Comparison of ENCODE assay signal across 9 cellular contexts in genomic region chr12:7142057-7142644, GRCh38. TPM values are rescaled to one million over a fixed set of nuclear protein-coding genes. Genes with fewer than 3 reads are reported as not detected.
DNase-seq lines count a peak whose midpoint lies in the region; ATAC-seq and TF ChIP-seq lines count a peak whose summit lies in the region.
"Had no signal": no experiment of that assay in that cellular context is flagged by ENCODE, and none has a peak within 500 bp of the region (broad histone marks: within the 10 kb centered on the region; RNA-seq: fewer than 3 reads in every experiment).

No MANE protein-coding gene starts in this region.

- H3K27me3 ChIP-seq in HCT116 (ENCODE audit: insufficient read depth, low read length) = no peaks in the 10 kb centered on the region
- H3K27me3 ChIP-seq in PC-9 (ENCODE audit: insufficient read depth, low read depth) = no peaks in the 10 kb centered on the region
- H3K27me3 ChIP-seq in gastroesophageal sphincter = no peaks in the 10 kb centered on the region
- no peaks in the 10 kb centered on the region for H3K27me3 ChIP-seq in prostate gland (replicated peaks; ENCODE audit: insufficient read depth)

- H3K4me2 ChIP-seq in HCT116 (ENCODE audit: low read length) (no peak overlapping the region), PC-9 (no peak overlapping the region)

- H3K36me3 ChIP-seq in HCT116 (ENCODE audit: control insufficient read depth in 1 of 2, insufficient read depth in 2 of 2, low read length in 2 of 2) (peaks cover 0 to 19% of the 10 kb centered on the region in 2 experiments; a peak in 3 of 4 replicates), PC-9 (ENCODE audit: low read depth) (peaks cover 4% of the 10 kb centered on the region; the same call in 1 of the 2 replicates), gastroesophageal sphincter (peaks cover 0 to 70% of the 10 kb centered on the region in 2 donors), prostate gland (no peaks in the 10 kb centered on the region)

- peak; percentile 59 for TF ChIP-seq RAD21 in HCT116 (IDR thresholded peaks at IDR 0.05; ENCODE audit: low read depth)

- H4K20me1 ChIP-seq in HCT116 (ENCODE audit: insufficient read depth) (no peaks in the 10 kb centered on the region), PC-9 (ENCODE audit: insufficient read depth) (no peaks in the 10 kb centered on the region; the same call in 1 of the 2 replicates)

- H3K9me3 ChIP-seq in HCT116 (ENCODE audit: control insufficient read depth in 1 of 2, insufficient read depth in 1 of 2, low read depth in 1 of 2, low read length in 2 of 2) (no peaks in the 10 kb centered on the region), PC-9 (ENCODE audit: insufficient read depth, low read depth) (no peaks in the 10 kb centered on the region), gastroesophageal sphincter (no peaks in the 10 kb centered on the region), prostate gland (no peaks in the 10 kb centered on the region)

- no peak overlapping the region for H3K27ac Mint-ChIP-seq in activated T-cell treated with anti-CD3 and anti-CD28 coated beads, Interleukin-2, amount 50 U/mL, for 72 hours

- intact Hi-C loops in HCT116 (cut with micrococcal nuclease) (loop anchor here (1.0 to 2.0 kb wide), 3 partner anchors 46 to 497 kb away; no protein-coding TSS in a partner anchor), PC-9 (cut with micrococcal nuclease; ENCODE audit: unreplicated experiment) (loop anchor here (1.0 to 2.0 kb wide), 3 partner anchors 46 to 497 kb away; partner anchors contain the start of gene C12orf57), prostate gland (cut with DNase I) (no loop called here)

- CTCF ChIA-PET in HCT116 (lab: Charles Lee) (interaction anchor here (0.6 to 1.0 kb wide), 2 partner anchors 44 to 47 kb away, joined by 3 to 4 read pairs; partner anchors contain the start of gene PEX5), PC-9 (lab: Charles Lee) (interaction anchor here (0.6 to 2.7 kb wide), 5 partner anchors 10 to 1878 kb away, joined by 3 to 11 read pairs (median 4); no protein-coding TSS in a partner anchor)

- peak; percentile 62 for DNase-seq in CD1c-positive myeloid dendritic cell (ENCODE audit: extremely low spot score)
- DNase-seq in HCT116 (ENCODE audit: low read depth, low spot score) = no peak
- DNase-seq in PC-9 = peak; percentile 52 to 61
- DNase-seq in activated T-cell treated with anti-CD3 and anti-CD28 coated beads, Interleukin-2, amount 50 U/mL, for 72 hours = peak; percentile 50 to 59
- DNase-seq in prostate gland (ENCODE audit: low spot score) = no peak

- no peaks in the 10 kb centered on the region; the same call in 1 of the 2 replicates for H3F3A ChIP-seq in PC-9 (ENCODE audit: insufficient read depth, low read depth)

- H3K4me1 ChIP-seq in HCT116 (ENCODE audit: control insufficient read depth in 1 of 2, insufficient read depth in 2 of 2, low read length in 2 of 2) (no peaks in the 10 kb centered on the region), PC-9 (replicated peaks; ENCODE audit: insufficient read depth) (no peaks in the 10 kb centered on the region), gastroesophageal sphincter (peaks cover 0 to 8% (median 0%) of the 10 kb centered on the region in 3 donors), prostate gland (replicated peaks) (no peaks in the 10 kb centered on the region)

- H3K4me3 ChIP-seq in HCT116 (replicated peaks in 1 of 2; ENCODE audit: low read depth in 1 of 2, low read length in 2 of 2) (no peak overlapping the region), PC-9 (no peak overlapping the region), gastroesophageal sphincter (no peak overlapping the region), prostate gland (no peak overlapping the region)

- H3K4me1 Mint-ChIP-seq in activated T-cell treated with anti-CD3 and anti-CD28 coated beads, Interleukin-2, amount 50 U/mL, for 72 hours (ENCODE audit: low read depth) = no peaks in the 10 kb centered on the region

- no peak overlapping the region for H3K27ac ChIP-seq in HCT116 (ENCODE audit: low read depth, low read length)
- no peak overlapping the region for H3K27ac ChIP-seq in PC-9
- H3K27ac ChIP-seq in gastroesophageal sphincter = no peak overlapping the region
- no peak overlapping the region for H3K27ac ChIP-seq in prostate gland

- BruUV-seq in HCT116 (replicated peaks; lab: Mats Ljungman, UMichigan) (no TSS peak), PC-9 (replicated peaks; lab: Mats Ljungman, UMichigan) (no TSS peak)

- no peak overlapping the region for H3K9ac ChIP-seq in HCT116 (ENCODE audit: low read length)

- H3K9me2 ChIP-seq in HCT116 (ENCODE audit: insufficient read depth) = no peaks in the 10 kb centered on the region
- no peaks in the 10 kb centered on the region for H3K9me2 ChIP-seq in PC-9 (ENCODE audit: insufficient read depth)

- TF ChIP-seq EP300 in gastroesophageal sphincter (IDR thresholded peaks at IDR 0.05) = no peak

- TF ChIP-seq POLR2A in HCT116 (IDR thresholded peaks at IDR 0.05; ENCODE audit: borderline replicate concordance, extremely low read depth, insufficient read depth, insufficient read length) (no peak), gastroesophageal sphincter (IDR thresholded peaks at IDR 0.05) (no peak), prostate gland (IDR thresholded peaks at IDR 0.05) (no peak)

- POLR2A ChIA-PET in HCT116 (lab: Charles Lee) = no interaction called here
- POLR2A ChIA-PET in PC-9 (lab: Charles Lee; ENCODE audit: unreplicated experiment) = interaction anchor here (0.5 to 0.6 kb wide), 3 partner anchors 13 to 264 kb away, joined by 3 to 32 read pairs (median 7); no protein-coding TSS in a partner anchor

- H3K36me3 Mint-ChIP-seq in activated T-cell treated with anti-CD3 and anti-CD28 coated beads, Interleukin-2, amount 50 U/mL, for 72 hours (ENCODE audit: insufficient read depth in 2 of 2) = peaks cover 4 to 15% of the 10 kb centered on the region in 2 donors

- H3K79me2 ChIP-seq in HCT116 (ENCODE audit: insufficient read depth, low read length) (no peaks in the 10 kb centered on the region), PC-9 (ENCODE audit: low read depth) (no peaks in the 10 kb centered on the region)

- H3K27me3 Mint-ChIP-seq in activated T-cell treated with anti-CD3 and anti-CD28 coated beads, Interleukin-2, amount 50 U/mL, for 72 hours (ENCODE audit: low read depth) = no peaks in the 10 kb centered on the region

- H2AFZ ChIP-seq in HCT116 (ENCODE audit: low read depth, low read length, poor library complexity, severe bottlenecking) = no peak overlapping the region
- no peak overlapping the region for H2AFZ ChIP-seq in PC-9

- TF ChIP-seq CTCF in HCT116 (IDR thresholded peaks at IDR 0.05 in 2 of 3, conservative IDR thresholded peaks at IDR 0.05 in 1 of 3; ENCODE audit: borderline replicate concordance in 1 of 3, insufficient read depth in 1 of 3, low read depth in 2 of 3, low read length in 2 of 3) = peak; percentile 68 to 91 (median 86); a peak in 5 of 6 replicates
- TF ChIP-seq CTCF in PC-9 (conservative IDR thresholded peaks at IDR 0.05) = peak; percentile 91
- TF ChIP-seq CTCF in gastroesophageal sphincter (IDR thresholded peaks at IDR 0.05) = peak in 3 of 4 experiments; percentile 39 to 58 (median 49)
- peak; percentile 18 to 60 (median 44) for TF ChIP-seq CTCF in prostate gland (IDR thresholded peaks at IDR 0.05)

- 61 to 64% methylated on average over 3 to 5 of the region's 5 CpGs for WGBS in gastroesophageal sphincter (ENCODE audit: low coverage in 1 of 2), 2 donors
- 74% methylated on average over 5 of the region's 5 CpGs for WGBS in prostate gland

- H3K9me3 Mint-ChIP-seq in activated T-cell treated with anti-CD3 and anti-CD28 coated beads, Interleukin-2, amount 50 U/mL, for 72 hours = no peaks in the 10 kb centered on the region

- H3K4me3 Mint-ChIP-seq in activated T-cell treated with anti-CD3 and anti-CD28 coated beads, Interleukin-2, amount 50 U/mL, for 72 hours = no peak overlapping the region

- RAD21 ChIA-PET in HCT116 (lab: Charles Lee; ENCODE audit: low non-redundant PET in 1 of 2, low total read pairs in 2 of 2, uncharacterized antibody in 2 of 2, unreplicated experiment in 2 of 2) = no interaction called here

- ATAC-seq in HCT116 (peak; percentile 93), gastroesophageal sphincter (peak; percentile 59), HG02610 (IDR thresholded peaks at IDR 0.05; ENCODE audit: unreplicated experiment) (no peak), HG03565 (IDR thresholded peaks at IDR 0.05; ENCODE audit: unreplicated experiment) (no peak)
- ATAC-seq in activated T-cell treated with anti-CD3 and anti-CD28 coated beads, Interleukin-2, amount 50 U/mL, for 72 hours (replicated peaks in 1 of 2) = peak; percentile 68 to 72

TF ChIP-seq in HCT116, 20 proteins besides CTCF, POLR2A, EP300 and RAD21 (continues in another document):
- no peak for TF ChIP-seq FOSL1 (IDR thresholded peaks at IDR 0.05; ENCODE audit: low read depth)
- TF ChIP-seq ZNF274 (IDR thresholded peaks at IDR 0.05; ENCODE audit: low read depth, low read length) = no peak
- no peak for TF ChIP-seq SRF (IDR thresholded peaks at IDR 0.05; ENCODE audit: low read depth)
- no peak for TF ChIP-seq CEBPB (IDR thresholded peaks at IDR 0.05; ENCODE audit: low read depth)

RNA-seq across cellular contexts. Expression of gene CLSTN3, which starts 12.0 kb away (rescaled TPM):
- total RNA-seq in HCT116 (2021; ENCODE audit: unreplicated experiment) (23.0 TPM), PC-9 (2021) (111 and 153 TPM in 2 replicates), gastroesophageal sphincter (10 to 100 TPM; 13.9 to 34.3 (median 17.4) TPM), prostate gland (10 to 100 TPM in 1 of 2 donors, 1 to 10 TPM in 1; 7.7 to 45.7 TPM)
- polyA plus RNA-seq in HCT116 (2012) = 24.2 and 27.6 TPM in 2 replicates
- 10 to 100 TPM; 56.1 to 59.2 TPM for total RNA-seq in activated T-cell treated with anti-CD3 and anti-CD28 coated beads, Interleukin-2, amount 50 U/mL, for 72 hours

RNA-seq across cellular contexts. Expression of gene RBP5, which starts 13.5 kb away (rescaled TPM):
- total RNA-seq in HCT116 (2021; ENCODE audit: unreplicated experiment) (0.22 TPM), PC-9 (2021) (0.74 and 1.3 TPM in 2 replicates), gastroesophageal sphincter (1 to 10 TPM in 1 of 4 donors, under 1 TPM in 1, not detected in 2; 0.58 to 1.1 TPM), prostate gland (1 to 10 TPM; 2.4 to 3.5 TPM)
- 3.6 and 4.3 TPM in 2 replicates for polyA plus RNA-seq in HCT116 (2012)
- under 1 TPM in 1 of 2 donors, not detected in 1; 0.26 TPM for total RNA-seq in activated T-cell treated with anti-CD3 and anti-CD28 coated beads, Interleukin-2, amount 50 U/mL, for 72 hours
- total RNA-seq: pulmonary artery endothelial cell had no signal

RNA-seq across cellular contexts. Expression of gene C1RL, which starts 33.1 kb away (rescaled TPM):
- total RNA-seq in HCT116 (2021; ENCODE audit: unreplicated experiment) = 25.9 TPM
- 19.2 and 19.7 TPM in 2 replicates for polyA plus RNA-seq in HCT116 (2012)
- 70.4 and 72.9 TPM in 2 replicates for total RNA-seq in PC-9 (2021)
- 10 to 100 TPM; 22.6 to 27.4 TPM for total RNA-seq in activated T-cell treated with anti-CD3 and anti-CD28 coated beads, Interleukin-2, amount 50 U/mL, for 72 hours
- 100 to 1,000 TPM in 2 of 4 donors, 10 to 100 TPM in 2; 85.9 to 181 (median 103) TPM for total RNA-seq in gastroesophageal sphincter
- total RNA-seq in prostate gland = 10 to 100 TPM; 48.2 to 86.2 TPM

RNA-seq across cellular contexts. Expression of gene PEX5, which starts 47.3 kb away (rescaled TPM):
- total RNA-seq in HCT116 (2021; ENCODE audit: unreplicated experiment) = 45.4 TPM
- 31.9 and 34.3 TPM in 2 replicates for polyA plus RNA-seq in HCT116 (2012)
- 62.1 and 76.3 TPM in 2 replicates for total RNA-seq in PC-9 (2021)
- total RNA-seq in activated T-cell treated with anti-CD3 and anti-CD28 coated beads, Interleukin-2, amount 50 U/mL, for 72 hours = 10 to 100 TPM; 25.4 to 35.2 TPM
- 10 to 100 TPM; 36.8 to 53.2 (median 47.4) TPM for total RNA-seq in gastroesophageal sphincter
- total RNA-seq in prostate gland = 10 to 100 TPM; 26.2 to 78.6 TPM

RNA-seq across cellular contexts. Expression of gene C1R, which starts 49.9 kb away (rescaled TPM):
- total RNA-seq in HCT116 (2021; ENCODE audit: unreplicated experiment) (4.3 TPM), PC-9 (2021) (20.5 and 24.0 TPM in 2 replicates), gastroesophageal sphincter (100 to 1,000 TPM; 330 to 846 (median 620) TPM), prostate gland (100 to 1,000 TPM; 104 to 261 TPM)
- polyA plus RNA-seq in HCT116 (2012) = 1.0 and 1.4 TPM in 2 replicates
- 1 to 10 TPM; 5.6 to 6.4 TPM for total RNA-seq in activated T-cell treated with anti-CD3 and anti-CD28 coated beads, Interleukin-2, amount 50 U/mL, for 72 hours

Comparison
In these comparisons a context has a peak if more than half of its experiments do, and no peak if none do; other contexts are left out.
1. DNase-seq: peak in CD1c-positive myeloid dendritic cell (single experiment), PC-9 (2 of 2) and activated T-cell treated with anti-CD3 and anti-CD28 coated beads, Interleukin-2, amount 50 U/mL, for 72 hours (2 of 2); none in HCT116 (single experiment) and prostate gland (single experiment).
2. ATAC-seq: peak in HCT116 (single experiment), activated T-cell treated with anti-CD3 and anti-CD28 coated beads, Interleukin-2, amount 50 U/mL, for 72 hours (2 of 2) and gastroesophageal sphincter (single experiment); none in HG02610 (single experiment) and HG03565 (single experiment).
3. Peak in every context shown above with its lines, with median percentiles within 50 percentile points of each other: CTCF ChIP-seq.